ENCODE assay signal across 1 cellular context in the genomic region with DNA sequence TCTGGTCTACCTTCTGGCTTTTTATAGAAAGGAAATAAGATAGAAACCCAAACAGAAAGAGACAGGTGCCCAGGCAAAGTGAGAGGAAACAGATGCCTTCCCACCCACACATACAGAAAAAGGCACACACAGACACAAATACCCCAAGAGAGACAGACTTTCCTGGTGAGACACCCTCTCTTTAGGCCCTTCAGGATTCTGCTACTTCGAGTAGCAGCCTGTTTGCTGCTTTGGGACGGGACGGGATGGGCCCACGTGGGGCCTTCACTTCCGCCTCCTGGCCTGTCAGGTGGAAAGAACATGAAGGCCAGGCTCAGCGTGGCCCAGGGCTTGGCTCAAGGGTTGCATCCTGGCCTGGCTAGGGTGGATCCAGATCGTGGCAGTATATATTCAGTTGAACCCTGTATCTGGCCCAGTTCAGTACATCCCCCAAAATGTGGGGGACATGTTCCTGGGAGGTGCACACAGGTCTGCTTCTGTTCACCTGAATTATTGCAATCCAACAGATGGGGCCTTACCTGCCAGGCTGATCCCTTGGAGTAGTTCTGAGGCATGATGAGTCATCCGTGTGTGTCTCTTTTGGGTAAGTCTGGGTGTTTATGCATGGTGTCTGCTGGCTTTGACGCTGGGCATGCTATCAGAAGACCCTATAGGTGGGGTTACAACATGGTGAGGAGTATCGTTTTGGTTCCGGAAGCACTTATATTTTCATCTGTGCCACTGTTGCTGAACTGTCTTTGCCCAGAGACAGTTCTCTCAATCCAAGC.
TF ChIP-seq lines count a peak whose summit lies in the region.

No MANE protein-coding gene starts in this region.

TF ChIP-seq in GM23338, 12 proteins besides CTCF, POLR2A, EP300 and RAD21 (continued from another document):
- TF ChIP-seq, protein P1, sequence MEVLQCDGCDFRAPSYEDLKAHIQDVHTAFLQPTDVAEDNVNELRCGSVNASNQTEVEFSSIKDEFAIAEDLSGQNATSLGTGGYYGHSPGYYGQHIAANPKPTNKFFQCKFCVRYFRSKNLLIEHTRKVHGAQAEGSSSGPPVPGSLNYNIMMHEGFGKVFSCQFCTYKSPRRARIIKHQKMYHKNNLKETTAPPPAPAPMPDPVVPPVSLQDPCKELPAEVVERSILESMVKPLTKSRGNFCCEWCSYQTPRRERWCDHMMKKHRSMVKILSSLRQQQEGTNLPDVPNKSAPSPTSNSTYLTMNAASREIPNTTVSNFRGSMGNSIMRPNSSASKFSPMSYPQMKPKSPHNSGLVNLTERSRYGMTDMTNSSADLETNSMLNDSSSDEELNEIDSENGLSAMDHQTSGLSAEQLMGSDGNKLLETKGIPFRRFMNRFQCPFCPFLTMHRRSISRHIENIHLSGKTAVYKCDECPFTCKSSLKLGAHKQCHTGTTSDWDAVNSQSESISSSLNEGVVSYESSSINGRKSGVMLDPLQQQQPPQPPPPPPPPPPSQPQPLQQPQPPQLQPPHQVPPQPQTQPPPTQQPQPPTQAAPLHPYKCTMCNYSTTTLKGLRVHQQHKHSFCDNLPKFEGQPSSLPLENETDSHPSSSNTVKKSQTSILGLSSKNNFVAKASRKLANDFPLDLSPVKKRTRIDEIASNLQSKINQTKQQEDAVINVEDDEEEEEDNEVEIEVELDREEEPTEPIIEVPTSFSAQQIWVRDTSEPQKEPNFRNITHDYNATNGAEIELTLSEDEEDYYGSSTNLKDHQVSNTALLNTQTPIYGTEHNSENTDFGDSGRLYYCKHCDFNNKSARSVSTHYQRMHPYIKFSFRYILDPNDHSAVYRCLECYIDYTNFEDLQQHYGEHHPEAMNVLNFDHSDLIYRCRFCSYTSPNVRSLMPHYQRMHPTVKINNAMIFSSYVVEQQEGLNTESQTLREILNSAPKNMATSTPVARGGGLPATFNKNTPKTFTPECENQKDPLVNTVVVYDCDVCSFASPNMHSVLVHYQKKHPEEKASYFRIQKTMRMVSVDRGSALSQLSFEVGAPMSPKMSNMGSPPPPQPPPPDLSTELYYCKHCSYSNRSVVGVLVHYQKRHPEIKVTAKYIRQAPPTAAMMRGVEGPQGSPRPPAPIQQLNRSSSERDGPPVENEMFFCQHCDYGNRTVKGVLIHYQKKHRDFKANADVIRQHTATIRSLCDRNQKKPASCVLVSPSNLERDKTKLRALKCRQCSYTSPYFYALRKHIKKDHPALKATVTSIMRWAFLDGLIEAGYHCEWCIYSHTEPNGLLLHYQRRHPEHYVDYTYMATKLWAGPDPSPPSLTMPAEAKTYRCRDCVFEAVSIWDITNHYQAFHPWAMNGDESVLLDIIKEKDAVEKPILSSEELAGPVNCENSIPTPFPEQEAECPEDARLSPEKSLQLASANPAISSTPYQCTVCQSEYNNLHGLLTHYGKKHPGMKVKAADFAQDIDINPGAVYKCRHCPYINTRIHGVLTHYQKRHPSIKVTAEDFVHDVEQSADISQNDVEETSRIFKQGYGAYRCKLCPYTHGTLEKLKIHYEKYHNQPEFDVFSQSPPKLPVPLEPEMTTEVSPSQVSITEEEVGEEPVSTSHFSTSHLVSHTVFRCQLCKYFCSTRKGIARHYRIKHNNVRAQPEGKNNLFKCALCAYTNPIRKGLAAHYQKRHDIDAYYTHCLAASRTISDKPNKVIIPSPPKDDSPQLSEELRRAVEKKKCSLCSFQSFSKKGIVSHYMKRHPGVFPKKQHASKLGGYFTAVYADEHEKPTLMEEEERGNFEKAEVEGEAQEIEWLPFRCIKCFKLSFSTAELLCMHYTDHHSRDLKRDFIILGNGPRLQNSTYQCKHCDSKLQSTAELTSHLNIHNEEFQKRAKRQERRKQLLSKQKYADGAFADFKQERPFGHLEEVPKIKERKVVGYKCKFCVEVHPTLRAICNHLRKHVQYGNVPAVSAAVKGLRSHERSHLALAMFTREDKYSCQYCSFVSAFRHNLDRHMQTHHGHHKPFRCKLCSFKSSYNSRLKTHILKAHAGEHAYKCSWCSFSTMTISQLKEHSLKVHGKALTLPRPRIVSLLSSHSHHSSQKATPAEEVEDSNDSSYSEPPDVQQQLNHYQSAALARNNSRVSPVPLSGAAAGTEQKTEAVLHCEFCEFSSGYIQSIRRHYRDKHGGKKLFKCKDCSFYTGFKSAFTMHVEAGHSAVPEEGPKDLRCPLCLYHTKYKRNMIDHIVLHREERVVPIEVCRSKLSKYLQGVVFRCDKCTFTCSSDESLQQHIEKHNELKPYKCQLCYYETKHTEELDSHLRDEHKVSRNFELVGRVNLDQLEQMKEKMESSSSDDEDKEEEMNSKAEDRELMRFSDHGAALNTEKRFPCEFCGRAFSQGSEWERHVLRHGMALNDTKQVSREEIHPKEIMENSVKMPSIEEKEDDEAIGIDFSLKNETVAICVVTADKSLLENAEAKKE (CRISPR knock-in tag; IDR thresholded peaks at IDR 0.05): no peak
- TF ChIP-seq, protein P2, sequence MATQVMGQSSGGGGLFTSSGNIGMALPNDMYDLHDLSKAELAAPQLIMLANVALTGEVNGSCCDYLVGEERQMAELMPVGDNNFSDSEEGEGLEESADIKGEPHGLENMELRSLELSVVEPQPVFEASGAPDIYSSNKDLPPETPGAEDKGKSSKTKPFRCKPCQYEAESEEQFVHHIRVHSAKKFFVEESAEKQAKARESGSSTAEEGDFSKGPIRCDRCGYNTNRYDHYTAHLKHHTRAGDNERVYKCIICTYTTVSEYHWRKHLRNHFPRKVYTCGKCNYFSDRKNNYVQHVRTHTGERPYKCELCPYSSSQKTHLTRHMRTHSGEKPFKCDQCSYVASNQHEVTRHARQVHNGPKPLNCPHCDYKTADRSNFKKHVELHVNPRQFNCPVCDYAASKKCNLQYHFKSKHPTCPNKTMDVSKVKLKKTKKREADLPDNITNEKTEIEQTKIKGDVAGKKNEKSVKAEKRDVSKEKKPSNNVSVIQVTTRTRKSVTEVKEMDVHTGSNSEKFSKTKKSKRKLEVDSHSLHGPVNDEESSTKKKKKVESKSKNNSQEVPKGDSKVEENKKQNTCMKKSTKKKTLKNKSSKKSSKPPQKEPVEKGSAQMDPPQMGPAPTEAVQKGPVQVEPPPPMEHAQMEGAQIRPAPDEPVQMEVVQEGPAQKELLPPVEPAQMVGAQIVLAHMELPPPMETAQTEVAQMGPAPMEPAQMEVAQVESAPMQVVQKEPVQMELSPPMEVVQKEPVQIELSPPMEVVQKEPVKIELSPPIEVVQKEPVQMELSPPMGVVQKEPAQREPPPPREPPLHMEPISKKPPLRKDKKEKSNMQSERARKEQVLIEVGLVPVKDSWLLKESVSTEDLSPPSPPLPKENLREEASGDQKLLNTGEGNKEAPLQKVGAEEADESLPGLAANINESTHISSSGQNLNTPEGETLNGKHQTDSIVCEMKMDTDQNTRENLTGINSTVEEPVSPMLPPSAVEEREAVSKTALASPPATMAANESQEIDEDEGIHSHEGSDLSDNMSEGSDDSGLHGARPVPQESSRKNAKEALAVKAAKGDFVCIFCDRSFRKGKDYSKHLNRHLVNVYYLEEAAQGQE (IDR thresholded peaks at IDR 0.05; ENCODE audit: unreplicated experiment): no peak
- TF ChIP-seq NANOG (IDR thresholded peaks at IDR 0.05; ENCODE audit: borderline replicate concordance) (no peak), CREB1 (CRISPR knock-in tag; IDR thresholded peaks at IDR 0.05; ENCODE audit: low read depth) (no peak), ZNF114 (CRISPR knock-in tag; IDR thresholded peaks at IDR 0.05) (no peak), JUNB (IDR thresholded peaks at IDR 0.05; ENCODE audit: unreplicated experiment) (no peak), ZNF331 (CRISPR knock-in tag; IDR thresholded peaks at IDR 0.05; ENCODE audit: low read depth) (no peak), POLR2AphosphoS5 (IDR thresholded peaks at IDR 0.05; ENCODE audit: low read depth) (no peak), STAT1 (IDR thresholded peaks at IDR 0.05; ENCODE audit: unreplicated experiment) (no peak), EZH2phosphoT487 (IDR thresholded peaks at IDR 0.05; ENCODE audit: unreplicated experiment) (no peak)
- TF ChIP-seq, protein P3, sequence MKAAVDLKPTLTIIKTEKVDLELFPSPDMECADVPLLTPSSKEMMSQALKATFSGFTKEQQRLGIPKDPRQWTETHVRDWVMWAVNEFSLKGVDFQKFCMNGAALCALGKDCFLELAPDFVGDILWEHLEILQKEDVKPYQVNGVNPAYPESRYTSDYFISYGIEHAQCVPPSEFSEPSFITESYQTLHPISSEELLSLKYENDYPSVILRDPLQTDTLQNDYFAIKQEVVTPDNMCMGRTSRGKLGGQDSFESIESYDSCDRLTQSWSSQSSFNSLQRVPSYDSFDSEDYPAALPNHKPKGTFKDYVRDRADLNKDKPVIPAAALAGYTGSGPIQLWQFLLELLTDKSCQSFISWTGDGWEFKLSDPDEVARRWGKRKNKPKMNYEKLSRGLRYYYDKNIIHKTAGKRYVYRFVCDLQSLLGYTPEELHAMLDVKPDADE (IDR thresholded peaks at IDR 0.05): no peak
